Comparison of ENCODE assay signal across 25 cellular contexts in the genomic region with DNA sequence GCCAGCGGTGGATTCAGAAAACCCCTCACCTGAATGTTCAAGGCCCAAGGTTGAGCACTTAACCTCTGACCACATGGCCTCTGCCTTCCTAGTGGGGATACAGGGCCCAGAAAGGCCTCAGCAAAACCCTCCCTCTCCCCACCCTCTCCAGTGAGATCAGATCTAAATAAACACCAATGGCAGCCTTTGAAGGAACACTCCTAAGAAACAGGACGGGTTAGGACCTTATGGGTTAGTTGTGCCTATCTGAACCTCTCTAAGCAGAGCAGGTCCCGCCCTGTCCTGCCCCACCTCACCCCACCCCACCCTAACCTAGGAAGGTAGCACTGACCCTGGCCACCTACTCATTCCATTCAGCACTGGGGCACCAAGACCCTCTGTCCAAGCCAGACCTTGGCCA. TPM values are rescaled to one million over a fixed set of nuclear protein-coding genes. Genes with fewer than 3 reads are reported as not detected.
"Had no signal": no experiment of that assay in that cellular context is flagged by ENCODE, and none has a peak within 500 bp of the region (broad histone marks: within the 10 kb centered on the region; RNA-seq: fewer than 3 reads in every experiment).

No MANE protein-coding gene starts in this region.

- H3K4me3 ChIP-seq: spleen, testis, transverse colon, vagina had no signal

- H3K4me1 ChIP-seq: spleen, testis, transverse colon, vagina had no signal

- FAIRE-seq: kidney had no signal

- H3K27ac ChIP-seq: spleen, testis, transverse colon, vagina had no signal

- H3K27me3 ChIP-seq: testis, transverse colon, vagina had no signal

- H3K9me3 ChIP-seq: spleen, testis, transverse colon, vagina had no signal

- DNase-seq: activated CD4-positive, alpha-beta memory T cell treated with anti-CD3 and anti-CD28 coated beads, Interleukin-2, amount 10 ng/mL, durations not matched to agents 7 days and 5 days; activated CD4-positive, alpha-beta T cell treated with anti-CD3 and anti-CD28 coated beads, Interleukin-2, amount 10 ng/mL, durations not matched to agents 24 days and 14 days; activated CD4-positive, CD25-positive, alpha-beta regulatory T cell treated with anti-CD3 and anti-CD28 coated beads, Interleukin-2, amount 50 U/mL, for 72 hours; activated CD8-positive, alpha-beta memory T cell treated with anti-CD3 and anti-CD28 coated beads, Interleukin-2, amount 50 U/mL, for 48 hours; activated naive CD8-positive, alpha-beta T cell treated with anti-CD3 and anti-CD28 coated beads, Interleukin-2, amount 50 U/mL, for 24 hours; activated T-cell treated with anti-CD3 and anti-CD28 coated beads, Interleukin-2, amount 50 U/mL, for 24 hours; amygdala; caudate nucleus; endodermal cell; head of caudate nucleus; hippocampal formation; kidney; left colon; natural killer cell; right cardiac atrium; spleen; stimulated activated naive CD4-positive, alpha-beta T cell treated with Interleukin-2 at 50 U/mL for 16 hours; T-helper 9 cell; testis; transverse colon had no signal

- H3K27ac Mint-ChIP-seq: activated CD4-positive, alpha-beta memory T cell treated with anti-CD3 and anti-CD28 coated beads, Interleukin-2, amount 10 ng/mL, durations not matched to agents 7 days and 5 days; activated CD4-positive, alpha-beta T cell treated with anti-CD3 and anti-CD28 coated beads, Interleukin-2, amount 10 ng/mL, durations not matched to agents 24 days and 14 days; activated naive CD4-positive, alpha-beta T cell treated with anti-CD3 and anti-CD28 coated beads, Interleukin-2, amount 50 U/mL, for 24 hours; activated naive CD8-positive, alpha-beta T cell treated with anti-CD3 and anti-CD28 coated beads, Interleukin-2, amount 50 U/mL, for 24 hours; activated T-cell treated with anti-CD3 and anti-CD28 coated beads, Interleukin-2, amount 50 U/mL, for 24 hours; activated T-helper 17 cell treated with anti-CD3 and anti-CD28 coated beads, Interleukin-2, amount 50 U/mL, for 72 hours; endodermal cell; natural killer cell; T-helper 1 cell treated with Interleukin-12 subunit alpha and Interleukin-12 subunit beta and Interleukin-4 antibody, amounts not matched to agents 30 μg/mL and 1 μg/mL, for 36 hours had no signal

- H3K36me3 ChIP-seq: spleen, transverse colon, vagina had no signal

- H3K4me3 Mint-ChIP-seq: activated CD4-positive, alpha-beta memory T cell treated with anti-CD3 and anti-CD28 coated beads, Interleukin-2, amount 10 ng/mL, durations not matched to agents 7 days and 5 days; activated CD4-positive, alpha-beta T cell treated with anti-CD3 and anti-CD28 coated beads, Interleukin-2, amount 10 ng/mL, durations not matched to agents 24 days and 14 days; activated naive CD4-positive, alpha-beta T cell treated with anti-CD3 and anti-CD28 coated beads, Interleukin-2, amount 50 U/mL, for 24 hours; activated naive CD8-positive, alpha-beta T cell treated with anti-CD3 and anti-CD28 coated beads, Interleukin-2, amount 50 U/mL, for 24 hours; activated T-cell treated with anti-CD3 and anti-CD28 coated beads, Interleukin-2, amount 50 U/mL, for 24 hours; activated T-helper 17 cell treated with anti-CD3 and anti-CD28 coated beads, Interleukin-2, amount 50 U/mL, for 72 hours; endodermal cell; natural killer cell; T-helper 1 cell treated with Interleukin-12 subunit alpha and Interleukin-12 subunit beta and Interleukin-4 antibody, amounts not matched to agents 30 μg/mL and 1 μg/mL, for 36 hours had no signal

- ATAC-seq: activated naive CD8-positive, alpha-beta T cell treated with anti-CD3 and anti-CD28 coated beads, Interleukin-2, amount 50 U/mL, for 24 hours; activated T-helper 17 cell treated with anti-CD3 and anti-CD28 coated beads, Interleukin-2, amount 50 U/mL, for 72 hours; left colon; natural killer cell; right cardiac atrium had no signal

- H3K4me1 Mint-ChIP-seq: activated CD4-positive, alpha-beta memory T cell treated with anti-CD3 and anti-CD28 coated beads, Interleukin-2, amount 10 ng/mL, durations not matched to agents 7 days and 5 days; activated CD4-positive, alpha-beta T cell treated with anti-CD3 and anti-CD28 coated beads, Interleukin-2, amount 10 ng/mL, durations not matched to agents 24 days and 14 days; activated naive CD4-positive, alpha-beta T cell treated with anti-CD3 and anti-CD28 coated beads, Interleukin-2, amount 50 U/mL, for 24 hours; activated naive CD8-positive, alpha-beta T cell treated with anti-CD3 and anti-CD28 coated beads, Interleukin-2, amount 50 U/mL, for 24 hours; activated T-helper 17 cell treated with anti-CD3 and anti-CD28 coated beads, Interleukin-2, amount 50 U/mL, for 72 hours; natural killer cell had no signal

- H3K36me3 Mint-ChIP-seq: activated naive CD4-positive, alpha-beta T cell treated with anti-CD3 and anti-CD28 coated beads, Interleukin-2, amount 50 U/mL, for 24 hours; natural killer cell had no signal

- H3K9me3 Mint-ChIP-seq: activated CD4-positive, alpha-beta memory T cell treated with anti-CD3 and anti-CD28 coated beads, Interleukin-2, amount 10 ng/mL, durations not matched to agents 7 days and 5 days; activated CD4-positive, alpha-beta T cell treated with anti-CD3 and anti-CD28 coated beads, Interleukin-2, amount 10 ng/mL, durations not matched to agents 24 days and 14 days; activated naive CD4-positive, alpha-beta T cell treated with anti-CD3 and anti-CD28 coated beads, Interleukin-2, amount 50 U/mL, for 24 hours; activated naive CD8-positive, alpha-beta T cell treated with anti-CD3 and anti-CD28 coated beads, Interleukin-2, amount 50 U/mL, for 24 hours; activated T-cell treated with anti-CD3 and anti-CD28 coated beads, Interleukin-2, amount 50 U/mL, for 24 hours; activated T-helper 17 cell treated with anti-CD3 and anti-CD28 coated beads, Interleukin-2, amount 50 U/mL, for 72 hours; endodermal cell; natural killer cell; T-helper 1 cell treated with Interleukin-12 subunit alpha and Interleukin-12 subunit beta and Interleukin-4 antibody, amounts not matched to agents 30 μg/mL and 1 μg/mL, for 36 hours had no signal

RNA-seq across cellular contexts. Expression of a gene that starts 7.9 kb away (rescaled TPM):
- total RNA-seq: activated CD4-positive, alpha-beta T cell treated with anti-CD3 and anti-CD28 coated beads, Interleukin-2, amount 10 ng/mL, durations not matched to agents 24 days and 14 days; activated T-helper 17 cell treated with anti-CD3 and anti-CD28 coated beads, Interleukin-2, amount 50 U/mL, for 72 hours; natural killer cell; osteoblast; spleen; transverse colon had no signal
- polyA plus RNA-seq: right cardiac atrium had no signal
